ENCODE assay signal across 1 cellular context in the genomic region with DNA sequence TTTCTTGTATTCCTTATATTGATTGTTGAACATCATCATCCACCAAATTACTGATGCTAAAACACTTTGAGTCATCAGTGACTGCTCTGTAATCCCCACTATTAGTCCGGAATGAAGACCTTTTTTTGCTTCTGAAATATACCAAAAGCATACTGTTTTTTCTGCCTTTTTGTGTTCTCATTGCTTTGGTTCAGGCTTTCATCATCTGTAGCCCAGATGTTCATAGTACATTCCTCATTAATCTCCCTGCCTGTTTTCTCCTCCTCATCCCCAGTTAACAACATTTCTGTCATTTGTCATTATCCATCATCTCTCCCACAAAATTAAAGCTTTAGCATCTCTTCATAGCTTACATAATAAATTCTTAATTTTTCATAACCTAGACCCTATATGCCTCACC.
TF ChIP-seq lines count a peak whose summit lies in the region.

No MANE protein-coding gene starts in this region.

TF ChIP-seq in HepG2, 621 proteins besides CTCF, POLR2A, EP300 and RAD21:
- no peak for TF ChIP-seq REL (CRISPR knock-in tag; conservative IDR thresholded peaks at IDR 0.05)
- no peak for TF ChIP-seq PHF21A (CRISPR knock-in tag; IDR thresholded peaks at IDR 0.05)
- TF ChIP-seq, protein P1, sequence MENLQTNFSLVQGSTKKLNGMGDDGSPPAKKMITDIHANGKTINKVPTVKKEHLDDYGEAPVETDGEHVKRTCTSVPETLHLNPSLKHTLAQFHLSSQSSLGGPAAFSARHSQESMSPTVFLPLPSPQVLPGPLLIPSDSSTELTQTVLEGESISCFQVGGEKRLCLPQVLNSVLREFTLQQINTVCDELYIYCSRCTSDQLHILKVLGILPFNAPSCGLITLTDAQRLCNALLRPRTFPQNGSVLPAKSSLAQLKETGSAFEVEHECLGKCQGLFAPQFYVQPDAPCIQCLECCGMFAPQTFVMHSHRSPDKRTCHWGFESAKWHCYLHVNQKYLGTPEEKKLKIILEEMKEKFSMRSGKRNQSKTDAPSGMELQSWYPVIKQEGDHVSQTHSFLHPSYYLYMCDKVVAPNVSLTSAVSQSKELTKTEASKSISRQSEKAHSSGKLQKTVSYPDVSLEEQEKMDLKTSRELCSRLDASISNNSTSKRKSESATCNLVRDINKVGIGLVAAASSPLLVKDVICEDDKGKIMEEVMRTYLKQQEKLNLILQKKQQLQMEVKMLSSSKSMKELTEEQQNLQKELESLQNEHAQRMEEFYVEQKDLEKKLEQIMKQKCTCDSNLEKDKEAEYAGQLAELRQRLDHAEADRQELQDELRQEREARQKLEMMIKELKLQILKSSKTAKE (CRISPR knock-in tag; IDR thresholded peaks at IDR 0.05; ENCODE audit: borderline replicate concordance) = no peak
- TF ChIP-seq ZNF10 (CRISPR knock-in tag; IDR thresholded peaks at IDR 0.05; ENCODE audit: borderline replicate concordance, low read depth) = no peak
- TF ChIP-seq, protein P2, sequence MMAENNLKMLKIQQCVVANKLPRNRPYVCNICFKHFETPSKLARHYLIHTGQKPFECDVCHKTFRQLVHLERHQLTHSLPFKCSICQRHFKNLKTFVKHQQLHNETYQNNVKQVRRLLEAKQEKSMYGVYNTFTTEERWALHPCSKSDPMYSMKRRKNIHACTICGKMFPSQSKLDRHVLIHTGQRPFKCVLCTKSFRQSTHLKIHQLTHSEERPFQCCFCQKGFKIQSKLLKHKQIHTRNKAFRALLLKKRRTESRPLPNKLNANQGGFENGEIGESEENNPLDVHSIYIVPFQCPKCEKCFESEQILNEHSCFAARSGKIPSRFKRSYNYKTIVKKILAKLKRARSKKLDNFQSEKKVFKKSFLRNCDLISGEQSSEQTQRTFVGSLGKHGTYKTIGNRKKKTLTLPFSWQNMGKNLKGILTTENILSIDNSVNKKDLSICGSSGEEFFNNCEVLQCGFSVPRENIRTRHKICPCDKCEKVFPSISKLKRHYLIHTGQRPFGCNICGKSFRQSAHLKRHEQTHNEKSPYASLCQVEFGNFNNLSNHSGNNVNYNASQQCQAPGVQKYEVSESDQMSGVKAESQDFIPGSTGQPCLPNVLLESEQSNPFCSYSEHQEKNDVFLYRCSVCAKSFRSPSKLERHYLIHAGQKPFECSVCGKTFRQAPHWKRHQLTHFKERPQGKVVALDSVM (CRISPR knock-in tag; IDR thresholded peaks at IDR 0.05) = no peak
- no peak for TF ChIP-seq FOXM1 (CRISPR knock-in tag; IDR thresholded peaks at IDR 0.05)
- TF ChIP-seq CENPT (CRISPR knock-in tag; IDR thresholded peaks at IDR 0.05; ENCODE audit: low read depth) = no peak
- no peak for TF ChIP-seq STAT6 (CRISPR knock-in tag; IDR thresholded peaks at IDR 0.05; ENCODE audit: borderline replicate concordance)
- TF ChIP-seq IRF1 (CRISPR knock-in tag; IDR thresholded peaks at IDR 0.05; ENCODE audit: low read depth) = no peak
